8 cellular contexts compared by ENCODE assay signal in genomic region chr11:100576044-100577021, GRCh38.
DNase-seq lines count a peak whose midpoint lies in the region; ATAC-seq and TF ChIP-seq lines count a peak whose summit lies in the region.

No MANE protein-coding gene starts in this region.

- CTCF ChIA-PET in MCF 10A (lab: Yijun Ruan, JAX): interaction anchor here (0.6 to 4.3 kb wide), 36 partner anchors 8 to 862 kb away, joined by 3 to 41 read pairs (median 4); partner anchors contain the start of gene ARHGAP42

- H3K9me3 ChIP-seq in upper lobe of left lung: no peaks in the 10 kb centered on the region

- 33 to 34% methylated on average over 6 of the region's 6 CpGs for WGBS in upper lobe of left lung, 2 donors

- no peak overlapping the region for H3K4me3 ChIP-seq in upper lobe of left lung

- DNase-seq in DMS114 treated with DMSO at 0.1 percent for 48 hours (lab: John Stamatoyannopoulos, UW; ENCODE audit: unreplicated experiment) (peak; percentile 6), NCI-H82 (lab: John Stamatoyannopoulos, UW) (peak; percentile 75), MCF 10A (ENCODE audit: unreplicated experiment) (peak; percentile 63), kidney glomerular epithelial cell (lab: John Stamatoyannopoulos, UW) (peak; percentile 64), upper lobe of left lung (no peak), T-helper 9 cell (no peak)

- no peaks in the 10 kb centered on the region for H3K9me3 Mint-ChIP-seq in MCF 10A (ENCODE audit: unreplicated experiment)

- POLR2A ChIA-PET in MCF 10A (lab: Yijun Ruan, JAX): interaction anchor here (1.0 kb wide), 1 partner anchor 327 kb away, joined by 3 read pairs; no protein-coding TSS in a partner anchor

- no TSS peak for BruUV-seq in MCF 10A (replicated peaks; lab: Mats Ljungman, UMichigan)

- TF ChIP-seq CTCF in MCF 10A (IDR thresholded peaks at IDR 0.05; ENCODE audit: unreplicated experiment): peak; percentile 66
- TF ChIP-seq CTCF in upper lobe of left lung (IDR thresholded peaks at IDR 0.05): peak; percentile 34 to 72 (median 50)

- no peak overlapping the region for H3K4me3 Mint-ChIP-seq in MCF 10A (ENCODE audit: unreplicated experiment)

- H3K36me3 Mint-ChIP-seq in MCF 10A (ENCODE audit: insufficient read depth, unreplicated experiment): no peaks in the 10 kb centered on the region

- intact Hi-C loops in MCF 10A (cut with micrococcal nuclease): loop anchor here (1.0 to 2.0 kb wide), 3 partner anchors 106 to 356 kb away; no protein-coding TSS in a partner anchor

- H3K36me3 ChIP-seq in upper lobe of left lung: no peaks in the 10 kb centered on the region

- ATAC-seq in GM19395 (IDR thresholded peaks at IDR 0.05; ENCODE audit: unreplicated experiment) (peak; percentile 93), HG03378 (IDR thresholded peaks at IDR 0.05; ENCODE audit: unreplicated experiment) (peak; percentile 90), upper lobe of left lung (ENCODE audit: low FRiP score in 2 of 2) (peak in 1 of 2 donors; percentile 88)

- H3K27me3 ChIP-seq in upper lobe of left lung: no peaks in the 10 kb centered on the region

- H3K4me1 ChIP-seq in upper lobe of left lung: peaks cover 0 to 5% (median 2%) of the 10 kb centered on the region in 4 donors

- H3K27ac Mint-ChIP-seq in MCF 10A (ENCODE audit: low read depth, unreplicated experiment): no peak overlapping the region

- TF ChIP-seq POLR2A in upper lobe of left lung (IDR thresholded peaks at IDR 0.05): no peak

- H3K4me1 Mint-ChIP-seq in MCF 10A (ENCODE audit: insufficient read depth, unreplicated experiment): no peaks in the 10 kb centered on the region

- H3K27me3 Mint-ChIP-seq in MCF 10A (ENCODE audit: insufficient read depth, unreplicated experiment): peaks cover 20% of the 10 kb centered on the region

- TF ChIP-seq EP300 in upper lobe of left lung (IDR thresholded peaks at IDR 0.05): no peak

- no peak overlapping the region for H3K27ac ChIP-seq in upper lobe of left lung

Comparison
In these comparisons a context has a peak if more than half of its experiments do, and no peak if none do; other contexts are left out.
1. DNase-seq: peak in DMS114 treated with DMSO at 0.1 percent for 48 hours (single experiment), NCI-H82 (single experiment), MCF 10A (single experiment) and kidney glomerular epithelial cell (single experiment); none in upper lobe of left lung (0 of 2) and T-helper 9 cell (single experiment).